In genomic region chr4:161359491-161359890, GRCh38 we compare ENCODE assay signal across 32 cellular contexts.
DNase-seq lines count a peak whose midpoint lies in the region; ATAC-seq, FAIRE-seq and TF ChIP-seq lines count a peak whose summit lies in the region.
"Had no signal": no experiment of that assay in that cellular context is flagged by ENCODE, and none has a peak within 500 bp of the region (broad histone marks: within the 10 kb centered on the region; RNA-seq: fewer than 3 reads in every experiment).

No MANE protein-coding gene starts in this region.

- SMC1A ChIA-PET in GM12878 (lab: Charles Lee; ENCODE audit: uncharacterized antibody, unreplicated experiment), result interaction anchor here (0.7 to 2.1 kb wide), 12 partner anchors 11 to 72 kb away, joined by 3 to 8 read pairs (median 4); no protein-coding TSS in a partner anchor

- no peak for TF ChIP-seq RAD21 in GM12878 (IDR thresholded peaks at IDR 0.05; ENCODE audit: insufficient read depth, low read depth, low read length)

- intact Hi-C loops in GM12878 (cut with micrococcal nuclease; ENCODE audit: unreplicated experiment), result no loop called here

- H3K4me1 ChIP-seq in GM12878 (ENCODE audit: control insufficient read depth, insufficient read depth, low read length) (no peaks in the 10 kb centered on the region), SJCRH30 (no peaks in the 10 kb centered on the region)
- H3K4me1 ChIP-seq: HAP-1, sigmoid colon, uterus had no signal

- H3K9me3 ChIP-seq in GM12878 (replicated peaks; ENCODE audit: control insufficient read depth, insufficient read depth, low read length), result no peaks in the 10 kb centered on the region
- H3K9me3 ChIP-seq in SJCRH30 (replicated peaks), result no peaks in the 10 kb centered on the region
- H3K9me3 ChIP-seq: HAP-1, mucosa of descending colon, sigmoid colon, thoracic aorta, uterus had no signal

- CTCF ChIA-PET in GM12878 (lab: Yijun Ruan, JAX), result interaction anchor here (1.1 to 1.5 kb wide), 3 partner anchors 14 to 1413 kb away, joined by 3 to 4 read pairs (median 3); no protein-coding TSS in a partner anchor

- in situ Hi-C loops in GM12878 (cut with MboI), result no loop called here

- H3K27me3 ChIP-seq in GM12878 (replicated peaks in 1 of 2; ENCODE audit: control insufficient read depth in 2 of 2, insufficient read depth in 2 of 2, low read length in 1 of 2) (no peaks in the 10 kb centered on the region), SJCRH30 (no peaks in the 10 kb centered on the region)
- H3K27me3 ChIP-seq: brain microvascular endothelial cell, sigmoid colon, uterus had no signal

- H3K79me2 ChIP-seq in GM12878 (ENCODE audit: control insufficient read depth, insufficient read depth, low read length), result no peaks in the 10 kb centered on the region

- H4K20me1 ChIP-seq in GM12878 (ENCODE audit: control insufficient read depth, insufficient read depth), result no peaks in the 10 kb centered on the region

- DNase-seq in GM12878 (ENCODE audit: low read depth, low spot score) (peak; percentile 11), NOMO-1 treated with dmso at 0.1 percent for 144 hours (lab: John Stamatoyannopoulos, UW; ENCODE audit: unreplicated experiment) (no peak), SJCRH30 (no peak)
- DNase-seq in effector CD4-positive, alpha-beta T cell, result no peak
- DNase-seq: activated CD4-positive, alpha-beta T cell treated with anti-CD3 and anti-CD28 coated beads for 4 hours; amygdala; brain microvascular endothelial cell; CD4-positive, alpha-beta T cell; EL; hypothalamus; mucosa of descending colon; NCI-H1092 treated with DMSO at 0.1 percent for 48 hours; NCI-H1694 treated with DMSO at 0.1 percent for 48 hours; NCI-H524; PC-9; sigmoid colon; stimulated activated CD4-positive, alpha-beta T cell treated with anti-CD3 and anti-CD28 coated beads, Interleukin-12 subunit alpha, Interleukin-12 subunit beta, amount 100 ng/mL, for 4 hours; stimulated activated CD4-positive, alpha-beta T cell treated with anti-CD3 and anti-CD28 coated beads, Interleukin-2, amount 100 ng/mL, for 48 hours; stimulated activated naive CD8-positive, alpha-beta T cell treated with anti-CD3 and anti-CD28 coated beads, Interleukin-15, amount 100 ng/mL, for 72 hours; SW 1271; T-helper 9 cell; uterus; WERI-Rb-1 had no signal

- H3K9ac ChIP-seq in GM12878 (ENCODE audit: control insufficient read depth, insufficient read depth, low read length), result no peak overlapping the region

- RAD21 ChIA-PET in GM12878 (lab: Charles Lee; ENCODE audit: unreplicated experiment), result interaction anchor here (0.7 to 1.6 kb wide), 4 partner anchors 16 to 197 kb away, joined by 3 to 5 read pairs (median 4); no protein-coding TSS in a partner anchor

- H3K36me3 ChIP-seq in GM12878 (ENCODE audit: control insufficient read depth in 2 of 2, insufficient read depth in 2 of 2, low read length in 1 of 2) (no peaks in the 10 kb centered on the region), SJCRH30 (no peaks in the 10 kb centered on the region)
- H3K36me3 ChIP-seq: brain microvascular endothelial cell, HAP-1, sigmoid colon, thoracic aorta, uterus, WERI-Rb-1 had no signal

- TF ChIP-seq POLR2A in GM12878 (IDR thresholded peaks at IDR 0.05; ENCODE audit: low read depth, low read length), result no peak

- no TSS peak for BruUV-seq in GM12878 (replicated peaks; lab: Mats Ljungman, UMichigan)

- 43% methylated on average over 2 of the region's 2 CpGs for WGBS in GM12878 (ENCODE audit: insufficient coverage, insufficient replicate concordance, low lambda C conversion rate, missing lambda C conversion rate)

- TF ChIP-seq CTCF in GM12878 (IDR thresholded peaks at IDR 0.05 in 2 of 3, conservative IDR thresholded peaks at IDR 0.05 in 1 of 3; ENCODE audit: control insufficient read depth in 2 of 3, extremely low read depth in 1 of 3, insufficient read depth in 1 of 3, low read depth in 3 of 3, low read length in 3 of 3), result no peak

- no peak for FAIRE-seq in GM12878 (lab: Jason Lieb, UNC)

- peak; percentile 44 to 64; a peak in 2 of 4 replicates for TF ChIP-seq EP300 in GM12878 (IDR thresholded peaks at IDR 0.05; ENCODE audit: borderline replicate concordance in 1 of 2, control insufficient read depth in 1 of 2, low read depth in 2 of 2, low read length in 2 of 2)

- H3K4me2 ChIP-seq in GM12878 (ENCODE audit: control insufficient read depth, insufficient read depth), result no peak overlapping the region
- H3K4me2 ChIP-seq: PC-9 had no signal

- no peak overlapping the region for H2AFZ ChIP-seq in GM12878 (ENCODE audit: control insufficient read depth, low read depth, low read length)
- H2AFZ ChIP-seq: PC-9 had no signal

- H3K4me3 ChIP-seq in GM12878 (no peak overlapping the region), SJCRH30 (no peak overlapping the region)
- H3K4me3 ChIP-seq: HAP-1, lung, mucosa of descending colon, PC-9, sigmoid colon, thoracic aorta, uterus had no signal

- H3K27ac ChIP-seq in GM12878 (ENCODE audit: control insufficient read depth, insufficient read depth) (no peak overlapping the region), SJCRH30 (no peak overlapping the region)
- H3K27ac ChIP-seq: brain microvascular endothelial cell, PC-9, sigmoid colon, thoracic aorta, uterus, WERI-Rb-1 had no signal

- ATAC-seq in GM18858 (IDR thresholded peaks at IDR 0.05; ENCODE audit: unreplicated experiment) (peak; percentile 92), GM21619 (IDR thresholded peaks at IDR 0.05; ENCODE audit: unreplicated experiment) (peak; percentile 59), HG03025 (IDR thresholded peaks at IDR 0.05; ENCODE audit: low FRiP score, unreplicated experiment) (peak; percentile 54), GM12878 (peak; percentile 96), GM21576 (IDR thresholded peaks at IDR 0.05; ENCODE audit: unreplicated experiment) (no peak)
- ATAC-seq: mucosa of descending colon; natural killer cell treated with Interleukin-12 subunit alpha and Interleukin-12 subunit beta and Interleukin-15 and Interleukin-18, amount 100 ng/mL, for 72 hours; Right ventricle myocardium inferior; stimulated activated naive CD8-positive, alpha-beta T cell treated with anti-CD3 and anti-CD28 coated beads, Interleukin-15, amount 100 ng/mL, for 72 hours had no signal

- POLR2A ChIA-PET in GM12878 (lab: Charles Lee), result no interaction called here

TF ChIP-seq in GM12878, 131 proteins besides CTCF, POLR2A, EP300 and RAD21 (continues in another document):
- TF ChIP-seq SP1 (IDR thresholded peaks at IDR 0.05; ENCODE audit: low read depth, low read length), result no peak
- TF ChIP-seq RELB (IDR thresholded peaks at IDR 0.05; ENCODE audit: low read depth), result peak; percentile 46; the same call in 1 of the 2 replicates
- peak; percentile 46; the same call in 1 of the 2 replicates for TF ChIP-seq ATF7 (IDR thresholded peaks at IDR 0.05; ENCODE audit: low read depth)
- TF ChIP-seq CHD1 (IDR thresholded peaks at IDR 0.05; ENCODE audit: low read depth, low read length), result no peak
- TF ChIP-seq SREBF2 (IDR thresholded peaks at IDR 0.05; ENCODE audit: low read length), result no peak
- peak; percentile 82 for TF ChIP-seq SKIL (IDR thresholded peaks at IDR 0.05; ENCODE audit: low read depth, poor library complexity, severe bottlenecking)
- TF ChIP-seq ATF3 (IDR thresholded peaks at IDR 0.05; ENCODE audit: borderline replicate concordance, extremely low read depth, low read depth, low read length), result no peak
- 0 out of 2 replicates have a peak, but pooled peaks have one; percentile 30 for TF ChIP-seq DPF2 (IDR thresholded peaks at IDR 0.05)
- no peak for TF ChIP-seq FOXK2 (IDR thresholded peaks at IDR 0.05)
- TF ChIP-seq MEF2B (IDR thresholded peaks at IDR 0.05; ENCODE audit: partially characterized antibody, poor library complexity, severe bottlenecking), result peak; percentile 34
- no peak for TF ChIP-seq IRF5 (IDR thresholded peaks at IDR 0.05; ENCODE audit: borderline replicate concordance)
